15 cellular contexts compared by ENCODE assay signal in the genomic region with DNA sequence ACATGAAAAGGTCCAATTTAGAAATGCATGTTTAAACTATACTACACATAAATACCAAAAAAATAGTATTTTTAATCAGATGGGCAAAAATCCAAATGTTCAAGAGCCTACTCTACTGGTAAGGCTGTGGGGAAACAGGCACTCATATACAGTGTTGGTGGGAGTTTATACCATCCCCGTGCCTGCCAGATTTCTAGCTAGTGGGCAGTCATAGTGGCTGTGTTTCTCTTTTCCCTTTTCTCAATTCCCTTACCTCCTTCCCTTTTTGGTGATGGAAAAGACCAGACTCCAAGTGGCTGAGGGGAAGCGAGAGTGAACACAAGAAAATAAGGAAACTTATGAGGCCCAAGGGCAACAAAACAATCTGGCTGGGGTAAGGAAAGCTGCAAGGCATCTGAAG.
"Had no signal": no experiment of that assay in that cellular context is flagged by ENCODE, and none has a peak within 500 bp of the region (broad histone marks: within the 10 kb centered on the region; RNA-seq: fewer than 3 reads in every experiment).

No MANE protein-coding gene starts in this region.

- DNase-seq: activated CD4-positive, alpha-beta T cell treated with anti-CD3 and anti-CD28 coated beads for 36 hours; activated CD4-positive, alpha-beta T cell treated with anti-CD3 and anti-CD28 coated beads, Interleukin-2, amount 50 U/mL, for 48 hours; activated gamma-delta T cell treated with Interleukin-2 at 50 U/mL for 16 hours; amniotic stem cell; effector memory CD8-positive, alpha-beta T cell; glutamatergic neuron; mammary epithelial cell; naive thymus-derived CD4-positive, alpha-beta T cell; psoas muscle; spleen; stimulated activated CD4-positive, alpha-beta T cell treated with anti-CD3 and anti-CD28 coated beads, Interleukin-4, amount 100 ng/mL, for 4 hours; thyroid gland had no signal

- ATAC-seq: activated CD4-positive, alpha-beta T cell treated with anti-CD3 and anti-CD28 coated beads for 36 hours; activated naive CD4-positive, alpha-beta T cell treated with anti-CD3 and anti-CD28 coated beads, Interleukin-2, amount 50 U/mL, for 72 hours; effector memory CD8-positive, alpha-beta T cell; naive thymus-derived CD4-positive, alpha-beta T cell; psoas muscle; sciatic nerve; stimulated activated memory B cell treated with anti-CD40 and anti-IgM and Interleukin-4, amounts not matched to agents 10 μg/mL and 1 μg/mL and 100 μg/mL, for 72 hours had no signal
